In genomic region chr12:3216726-3217682, GRCh38 we compare ENCODE assay signal across 13 cellular contexts.
A peak's percentile ranks its signal among the peaks of the same experiment; 100 is the strongest.
DNase-seq lines count a peak whose midpoint lies in the region; ATAC-seq, FAIRE-seq and TF ChIP-seq lines count a peak whose summit lies in the region.
"Had no signal": no experiment of that assay in that cellular context is flagged by ENCODE, and none has a peak within 500 bp of the region (broad histone marks: within the 10 kb centered on the region; RNA-seq: fewer than 3 reads in every experiment).

No MANE protein-coding gene starts in this region.

- TF ChIP-seq CTCF in PC-3 (conservative IDR thresholded peaks at IDR 0.05; ENCODE audit: low read depth, low read length) (no peak), endothelial cell of umbilical vein (IDR thresholded peaks at IDR 0.05; ENCODE audit: extremely low read depth in 1 of 2, insufficient read depth in 1 of 2, low read depth in 1 of 2, low read length in 2 of 2) (no peak), mucosa of descending colon (IDR thresholded peaks at IDR 0.05) (no peak), type B pancreatic cell (conservative IDR thresholded peaks at IDR 0.05) (no peak), CD14-positive monocyte (IDR thresholded peaks at IDR 0.05) (no peak), transverse colon (IDR thresholded peaks at IDR 0.05) (no peak)

- no peak for ATAC-seq in PC-3
- peak; percentile 10 for ATAC-seq in mucosa of descending colon
- ATAC-seq: activated naive CD8-positive, alpha-beta T cell treated with anti-CD3 and anti-CD28 coated beads, Interleukin-2, amount 50 U/mL, for 24 hours had no signal

- H3K4me1 Mint-ChIP-seq in type B pancreatic cell (ENCODE audit: unreplicated experiment) (peaks cover 36% of the 10 kb centered on the region), CD14-positive monocyte (peaks cover 15% of the 10 kb centered on the region)
- H3K4me1 Mint-ChIP-seq: activated naive CD8-positive, alpha-beta T cell treated with anti-CD3 and anti-CD28 coated beads, Interleukin-2, amount 50 U/mL, for 24 hours had no signal

- intact Hi-C loops in PC-3 (cut with micrococcal nuclease) (no loop called here), endothelial cell of umbilical vein (cut with micrococcal nuclease) (loop anchor here (1.0 to 5.0 kb wide), 5 partner anchors 11 to 145 kb away; no protein-coding TSS in a partner anchor), mucosa of descending colon (cut with DNase I, micrococcal nuclease) (no loop called here), CD14-positive monocyte (cut with micrococcal nuclease) (no loop called here), transverse colon (cut with DNase I; ENCODE audit: low total_unique reads) (no loop called here)

- H3K27me3 ChIP-seq in PC-3 (ENCODE audit: low read length): no peaks in the 10 kb centered on the region
- no peaks in the 10 kb centered on the region for H3K27me3 ChIP-seq in endothelial cell of umbilical vein (ENCODE audit: control insufficient read depth in 2 of 2, insufficient read depth in 2 of 2, low read length in 2 of 2)
- no peaks in the 10 kb centered on the region for H3K27me3 ChIP-seq in transverse colon

- H3K27ac ChIP-seq in PC-3 (ENCODE audit: low read length) (no peak overlapping the region), endothelial cell of umbilical vein (ENCODE audit: insufficient read depth, low read depth, low read length) (peak overlapping the region; percentile 65), transverse colon (peak overlapping the region in 2 of 4 donors; percentile 3 to 30)
- H3K27ac ChIP-seq: C4-2B had no signal

- H3K9me1 ChIP-seq in endothelial cell of umbilical vein (replicated peaks; ENCODE audit: control insufficient read depth, extremely low read depth, insufficient read depth, low read length): no peaks in the 10 kb centered on the region

- TF ChIP-seq EP300 in transverse colon (IDR thresholded peaks at IDR 0.05; ENCODE audit: low read depth): no peak

- no peaks in the 10 kb centered on the region for H3F3A ChIP-seq in PC-3 (ENCODE audit: low read length, unreplicated experiment)

- BruUV-seq in PC-3 (replicated peaks; lab: Mats Ljungman, UMichigan) (no TSS peak), endothelial cell of umbilical vein (replicated peaks; lab: Mats Ljungman, UMichigan) (TSS peak; percentile 73)

- WGBS in transverse colon (ENCODE audit: low coverage in 1 of 2), 2 donors: 76 to 84% methylated on average over 3 to 11 of the region's 12 CpGs

- H3K27me3 Mint-ChIP-seq in type B pancreatic cell (peaks cover 17% of the 10 kb centered on the region), CD14-positive monocyte (ENCODE audit: low read depth in 3 of 3) (peaks cover 3 to 20% (median 6%) of the 10 kb centered on the region in 3 donors)
- H3K27me3 Mint-ChIP-seq: activated naive CD8-positive, alpha-beta T cell treated with anti-CD3 and anti-CD28 coated beads, Interleukin-2, amount 50 U/mL, for 24 hours had no signal

- H3K9ac ChIP-seq in PC-3 (ENCODE audit: low read length) (no peak overlapping the region), endothelial cell of umbilical vein (replicated peaks; ENCODE audit: extremely low read depth, insufficient read depth, low read length) (peak overlapping the region; percentile 4)

- H3K79me2 ChIP-seq in PC-3 (ENCODE audit: low read length): no peaks in the 10 kb centered on the region
- no peaks in the 10 kb centered on the region for H3K79me2 ChIP-seq in endothelial cell of umbilical vein (ENCODE audit: control insufficient read depth, insufficient read depth, low read length)

- H4K20me1 ChIP-seq in PC-3 (ENCODE audit: low read length): no peaks in the 10 kb centered on the region
- no peaks in the 10 kb centered on the region for H4K20me1 ChIP-seq in endothelial cell of umbilical vein (replicated peaks; ENCODE audit: control insufficient read depth, extremely low read depth, insufficient read depth, low read length)

- H3K9me3 ChIP-seq in PC-3 (ENCODE audit: low read length): no peaks in the 10 kb centered on the region
- H3K9me3 ChIP-seq in endothelial cell of umbilical vein (replicated peaks; ENCODE audit: control insufficient read depth, insufficient read depth, low read length): no peaks in the 10 kb centered on the region
- no peaks in the 10 kb centered on the region for H3K9me3 ChIP-seq in mucosa of descending colon
- H3K9me3 ChIP-seq in transverse colon: no peaks in the 10 kb centered on the region

- no peaks in the 10 kb centered on the region for H3K9me2 ChIP-seq in PC-3 (replicated peaks; ENCODE audit: low read length)

- H3K36me3 Mint-ChIP-seq in type B pancreatic cell: peaks cover 6% of the 10 kb centered on the region
- H3K36me3 Mint-ChIP-seq in CD14-positive monocyte: no peaks in the 10 kb centered on the region

- TF ChIP-seq POLR2A in endothelial cell of umbilical vein (IDR thresholded peaks at IDR 0.05; ENCODE audit: low read depth, low read length) (no peak), transverse colon (IDR thresholded peaks at IDR 0.05) (no peak)

- H3K9me3 Mint-ChIP-seq in type B pancreatic cell: no peaks in the 10 kb centered on the region
- H3K9me3 Mint-ChIP-seq in CD14-positive monocyte: no peaks in the 10 kb centered on the region
- H3K9me3 Mint-ChIP-seq: activated naive CD8-positive, alpha-beta T cell treated with anti-CD3 and anti-CD28 coated beads, Interleukin-2, amount 50 U/mL, for 24 hours had no signal

- FAIRE-seq in endothelial cell of umbilical vein (lab: Jason Lieb, UNC): peak; percentile 98

- dilution Hi-C loops in endothelial cell of umbilical vein (cut with MboI; ENCODE audit: extremely low pct_ligation_motif_present, low sequenced_read_pairs): no loop called here

- DNase-seq in AG08396 (ENCODE audit: low spot score) (peak; percentile 65), PC-3 (peak; percentile 4), endothelial cell of umbilical vein (ENCODE audit: low read depth, low spot score) (peak; percentile 89), mucosa of descending colon (no peak), type B pancreatic cell (ENCODE audit: extremely low spot score, unreplicated experiment) (no peak), CD14-positive monocyte (ENCODE audit: low spot score) (no peak), transverse colon (no peak)
- no peak for DNase-seq in stimulated activated CD4-positive, alpha-beta T cell treated with anti-CD3 and anti-CD28 coated beads, Interleukin-15, amount 100 ng/mL, for 24 hours
- DNase-seq: activated CD4-positive, alpha-beta T cell treated with anti-CD3 and anti-CD28 coated beads for 1 hour; activated naive CD8-positive, alpha-beta T cell treated with anti-CD3 and anti-CD28 coated beads, Interleukin-2, amount 50 U/mL, for 24 hours; KBM-7 had no signal

- no peak overlapping the region for H3K4me3 Mint-ChIP-seq in type B pancreatic cell
- H3K4me3 Mint-ChIP-seq in CD14-positive monocyte: no peak overlapping the region
- H3K4me3 Mint-ChIP-seq: activated naive CD8-positive, alpha-beta T cell treated with anti-CD3 and anti-CD28 coated beads, Interleukin-2, amount 50 U/mL, for 24 hours had no signal

- CTCF ChIA-PET in PC-3 (lab: Charles Lee): no interaction called here
- CTCF ChIA-PET in endothelial cell of umbilical vein (lab: Charles Lee): interaction anchor here (0.8 to 3.0 kb wide), 7 partner anchors 10 to 83 kb away, joined by 3 to 28 read pairs (median 4); no protein-coding TSS in a partner anchor

- H2AFZ ChIP-seq in PC-3 (ENCODE audit: low read length) (no peak overlapping the region), endothelial cell of umbilical vein (ENCODE audit: low read depth, low read length) (no peak overlapping the region)

- H3K4me1 ChIP-seq in PC-3 (ENCODE audit: insufficient read depth, low read length): no peaks in the 10 kb centered on the region
- peaks cover 29% of the 10 kb centered on the region for H3K4me1 ChIP-seq in endothelial cell of umbilical vein (ENCODE audit: control insufficient read depth, extremely low read depth, insufficient read depth, low read length)
- H3K4me1 ChIP-seq in mucosa of descending colon (ENCODE audit: low read depth): peaks cover 8% of the 10 kb centered on the region
- peaks cover 0 to 15% (median 10%) of the 10 kb centered on the region in 4 donors for H3K4me1 ChIP-seq in transverse colon

- H3K36me3 ChIP-seq in PC-3 (ENCODE audit: low read depth, low read length) (no peaks in the 10 kb centered on the region), endothelial cell of umbilical vein (ENCODE audit: control insufficient read depth in 2 of 2, extremely low read depth in 1 of 2, insufficient read depth in 2 of 2, low read length in 2 of 2) (no peaks in the 10 kb centered on the region), mucosa of descending colon (ENCODE audit: low read depth) (no peaks in the 10 kb centered on the region), transverse colon (no peaks in the 10 kb centered on the region)

- in situ Hi-C loops in transverse colon (cut with MboI; ENCODE audit: low pct_ligation_motif_present in 1 of 4, low pct_unique_long_range_greater_than_20kb in 1 of 4, low sequenced_read_pairs in 3 of 4): no loop called here

- H3K27ac Mint-ChIP-seq in type B pancreatic cell (no peak overlapping the region), CD14-positive monocyte (no peak overlapping the region)
- H3K27ac Mint-ChIP-seq: activated naive CD8-positive, alpha-beta T cell treated with anti-CD3 and anti-CD28 coated beads, Interleukin-2, amount 50 U/mL, for 24 hours had no signal

- H3K4me3 ChIP-seq in PC-3 (ENCODE audit: low read length) (no peak overlapping the region), endothelial cell of umbilical vein (replicated peaks in 1 of 3; ENCODE audit: insufficient read depth in 1 of 3, low read depth in 1 of 3, low read length in 3 of 3) (no peak overlapping the region), mucosa of descending colon (no peak overlapping the region), transverse colon (no peak overlapping the region)
- H3K4me3 ChIP-seq: skin epidermis had no signal

- H3K4me2 ChIP-seq in PC-3 (ENCODE audit: low read length): no peak overlapping the region
- no peak overlapping the region for H3K4me2 ChIP-seq in endothelial cell of umbilical vein (ENCODE audit: insufficient read depth, low read length)

- POLR2A ChIA-PET in PC-3 (lab: Charles Lee; ENCODE audit: unreplicated experiment): no interaction called here
- POLR2A ChIA-PET in endothelial cell of umbilical vein (lab: Charles Lee): no interaction called here

TF ChIP-seq in endothelial cell of umbilical vein, 7 proteins besides CTCF, POLR2A, EP300 and RAD21:
- no peak for TF ChIP-seq GATA2 (IDR thresholded peaks at IDR 0.05; ENCODE audit: insufficient read depth, insufficient read length, low read depth, low read length)
- no peak for TF ChIP-seq EZH2 (IDR thresholded peaks at IDR 0.05; ENCODE audit: borderline replicate concordance, low read depth, low read length, severe bottlenecking)
- peak; percentile 21 for TF ChIP-seq POLR2AphosphoS5 (IDR thresholded peaks at IDR 0.05; ENCODE audit: insufficient read depth, low read depth, low read length)
- TF ChIP-seq MYC (IDR thresholded peaks at IDR 0.05; ENCODE audit: low read depth, low read length): no peak
- TF ChIP-seq FOS (IDR thresholded peaks at IDR 0.05; ENCODE audit: borderline replicate concordance, insufficient read depth, low read length): peak; percentile 83
- peak; percentile 60 for TF ChIP-seq JUN (IDR thresholded peaks at IDR 0.05; ENCODE audit: borderline replicate concordance, insufficient read depth, insufficient read length, low read depth)

Comparison
In these comparisons a context has a peak if more than half of its experiments do, and no peak if none do; other contexts are left out.
1. DNase-seq: peak in AG08396 (single experiment), PC-3 (single experiment) and endothelial cell of umbilical vein (single experiment); none in mucosa of descending colon (0 of 3), type B pancreatic cell (single experiment), CD14-positive monocyte (single experiment), transverse colon (single experiment) and stimulated activated CD4-positive, alpha-beta T cell treated with anti-CD3 and anti-CD28 coated beads, Interleukin-15, amount 100 ng/mL, for 24 hours (single experiment).